ENCODE assay signal across 12 cellular contexts in the genomic region with DNA sequence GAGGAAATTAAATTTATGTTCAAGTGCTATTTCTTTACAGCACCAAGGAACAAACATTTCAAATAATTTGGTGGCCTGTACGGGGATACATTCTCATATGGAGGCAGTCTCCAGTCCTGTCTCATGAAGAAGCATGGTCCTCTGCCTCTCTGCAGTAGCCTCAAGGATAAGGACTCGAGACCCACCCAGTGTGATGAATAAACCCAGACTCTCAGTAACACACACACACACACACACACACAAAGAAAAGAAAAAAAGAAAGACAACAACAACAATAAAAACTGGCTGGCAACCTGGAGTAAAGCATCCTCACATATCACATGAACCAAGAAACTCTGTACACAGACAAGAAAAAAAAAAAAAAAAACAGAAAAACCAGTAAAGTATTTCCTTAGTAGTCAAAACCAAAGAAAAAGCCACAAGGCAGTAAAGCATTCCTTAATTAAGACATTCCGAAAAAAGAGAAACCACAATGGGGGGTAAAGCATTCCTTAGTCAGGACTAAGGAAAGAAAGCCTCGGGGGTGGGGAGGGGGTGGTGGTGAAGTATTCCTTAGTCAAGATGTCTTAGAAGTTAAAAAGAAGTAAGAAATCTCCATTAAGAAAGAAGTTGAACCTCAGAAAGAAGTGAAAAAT. TPM values are rescaled to one million over a fixed set of nuclear protein-coding genes. Genes with fewer than 3 reads are reported as not detected.
DNase-seq lines count a peak whose midpoint lies in the region; ATAC-seq and TF ChIP-seq lines count a peak whose summit lies in the region.
"Had no signal": no experiment of that assay in that cellular context is flagged by ENCODE, and none has a peak within 500 bp of the region (broad histone marks: within the 10 kb centered on the region; RNA-seq: fewer than 3 reads in every experiment).

No MANE protein-coding gene starts in this region.

- no peak overlapping the region for H3K4me3 ChIP-seq in AG04449 (ENCODE audit: low read depth, low read length)
- H3K4me3 ChIP-seq in NT2/D1 (ENCODE audit: insufficient read length, low read depth): no peak overlapping the region
- H3K4me3 ChIP-seq: pancreas had no signal

- no peak overlapping the region for H3K9ac ChIP-seq in NT2/D1 (ENCODE audit: insufficient read length, low read depth)

- peaks cover 62% of the 10 kb centered on the region for H3K9me3 ChIP-seq in NT2/D1 (ENCODE audit: insufficient read depth, low read length)
- H3K9me3 ChIP-seq: pancreas had no signal

- no peaks in the 10 kb centered on the region for H3K27me3 ChIP-seq in NT2/D1 (ENCODE audit: insufficient read depth, insufficient read length)
- H3K27me3 ChIP-seq: pancreas had no signal

- POLR2A ChIA-PET in AG04449 (lab: Yijun Ruan, JAX): no interaction called here

- H3K36me3 ChIP-seq in NT2/D1 (ENCODE audit: insufficient read depth, insufficient read length, low read length): no peaks in the 10 kb centered on the region
- H3K36me3 ChIP-seq: pancreas had no signal

- no peak for ATAC-seq in GM19035 (IDR thresholded peaks at IDR 0.05; ENCODE audit: unreplicated experiment)
- ATAC-seq: activated CD4-positive, alpha-beta T cell treated with anti-CD3 and anti-CD28 coated beads for 36 hours had no signal

- no peak for TF ChIP-seq CTCF in AG04449 (IDR thresholded peaks at IDR 0.05; ENCODE audit: insufficient read depth, low read length, missing control alignments)

- DNase-seq in AG04449 (ENCODE audit: low read depth, low spot score) (peak; percentile 67), NT2/D1 (ENCODE audit: low read depth, low spot score) (peak; percentile 98), epidermal melanocyte (ENCODE audit: insufficient read length, low spot score) (peak; percentile 63), myocyte (ENCODE audit: low read depth) (peak; percentile 50), NCI-H345 (lab: John Stamatoyannopoulos, UW) (no peak)
- no peak for DNase-seq in activated effector memory CD4-positive, alpha-beta T cell treated with anti-CD3 and anti-CD28 coated beads, Interleukin-2, amount 50 U/mL, for 16 hours
- no peak for DNase-seq in stimulated activated CD4-positive, alpha-beta T cell treated with anti-CD3 and anti-CD28 coated beads, Interleukin-4, amount 100 ng/mL, for 1 hour
- DNase-seq: activated CD4-positive, alpha-beta T cell treated with anti-CD3 and anti-CD28 coated beads for 36 hours; CD4-positive, CD25-positive, alpha-beta regulatory T cell; pancreas had no signal

- peaks cover 2% of the 10 kb centered on the region for H3K4me1 ChIP-seq in NT2/D1 (ENCODE audit: insufficient read depth, insufficient read length)

- CTCF ChIA-PET in AG04449 (lab: Yijun Ruan, JAX): no interaction called here

RNA-seq across cellular contexts. Expression of gene FMO1, which starts 28.4 kb away (rescaled TPM):
- 0.08 TPM in 1 of 2 replicates, not detected in the other for total RNA-seq in myocyte
- polyA plus RNA-seq in myocyte (2012): not detected
- total RNA-seq: activated CD4-positive, alpha-beta T cell treated with anti-CD3 and anti-CD28 coated beads for 36 hours; CD4-positive, CD25-positive, alpha-beta regulatory T cell; NCI-H460 had no signal
- polyA plus RNA-seq: CD4-positive, CD25-positive, alpha-beta regulatory T cell had no signal

RNA-seq across cellular contexts. Expression of gene FMO2, which starts 34.8 kb away (rescaled TPM):
- not detected in 2 replicates for total RNA-seq in myocyte
- polyA plus RNA-seq in myocyte (2012): not detected
- total RNA-seq: activated CD4-positive, alpha-beta T cell treated with anti-CD3 and anti-CD28 coated beads for 36 hours; CD4-positive, CD25-positive, alpha-beta regulatory T cell; NCI-H460 had no signal
- polyA plus RNA-seq: CD4-positive, CD25-positive, alpha-beta regulatory T cell had no signal

Comparison
In these comparisons a context has a peak if more than half of its experiments do, and no peak if none do; other contexts are left out.
1. DNase-seq: peak in AG04449 (single experiment), NT2/D1 (single experiment), epidermal melanocyte (single experiment) and myocyte (single experiment); none in activated effector memory CD4-positive, alpha-beta T cell treated with anti-CD3 and anti-CD28 coated beads, Interleukin-2, amount 50 U/mL, for 16 hours (single experiment), NCI-H345 (single experiment) and stimulated activated CD4-positive, alpha-beta T cell treated with anti-CD3 and anti-CD28 coated beads, Interleukin-4, amount 100 ng/mL, for 1 hour (single experiment).